Comparison of ENCODE assay signal across 8 cellular contexts in the genomic region with DNA sequence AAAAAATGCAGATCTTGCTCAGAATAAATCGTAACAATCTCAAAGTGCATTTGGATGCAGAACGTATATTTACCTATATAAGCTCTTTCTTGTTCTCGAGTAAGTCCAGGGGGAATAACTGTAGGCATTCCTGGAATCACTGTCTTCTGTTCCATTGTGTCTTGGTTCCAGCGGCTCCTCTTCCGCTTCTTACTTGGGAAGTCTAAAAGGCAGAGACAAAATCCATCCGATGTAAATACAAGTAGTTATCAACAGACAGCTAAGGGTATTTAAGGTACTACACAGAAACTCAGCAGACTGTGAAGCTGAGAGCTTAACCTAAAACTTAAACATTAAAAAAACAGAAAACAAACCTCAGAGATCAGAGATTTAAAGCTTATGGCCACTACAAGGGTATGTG. TPM values are rescaled to one million over a fixed set of nuclear protein-coding genes. Genes with fewer than 3 reads are reported as not detected.
DNase-seq lines count a peak whose midpoint lies in the region; TF ChIP-seq lines count a peak whose summit lies in the region.
"Had no signal": no experiment of that assay in that cellular context is flagged by ENCODE, and none has a peak within 500 bp of the region (broad histone marks: within the 10 kb centered on the region; RNA-seq: fewer than 3 reads in every experiment).

No MANE protein-coding gene starts in this region.

- DNase-seq in H9 (no peak), WERI-Rb-1 (no peak), fibroblast of villous mesenchyme (ENCODE audit: low read depth) (no peak), HK-2 (ENCODE audit: unreplicated experiment) (no peak), NCI-H2171 treated with DMSO at 0.1 percent for 48 hours (lab: John Stamatoyannopoulos, UW) (no peak)
- no peak for DNase-seq in stimulated activated CD4-positive, alpha-beta T cell treated with anti-CD3 and anti-CD28 coated beads, Interleukin-12 subunit alpha, Interleukin-12 subunit beta, amount 100 ng/mL, for 4 hours
- DNase-seq: NCI-H1092 treated with DMSO at 0.1 percent for 48 hours had no signal

- peaks cover 7% of the 10 kb centered on the region for H3K79me1 ChIP-seq in H9 (ENCODE audit: insufficient read depth, low read depth, low read length, poor library complexity, severe bottlenecking)

- peak overlapping the region; percentile 90 to 95 for H3K4me3 Mint-ChIP-seq in H9

- no peaks in the 10 kb centered on the region for H3K27me3 Mint-ChIP-seq in H9 (ENCODE audit: low read depth)

- no peak overlapping the region for H3K23ac ChIP-seq in H9 (ENCODE audit: insufficient read length, low read depth, low read length)

- H3K79me2 ChIP-seq in H9 (ENCODE audit: insufficient read depth, low read length) = peaks cover 26% of the 10 kb centered on the region

- no peak overlapping the region for H2BK5ac ChIP-seq in H9 (ENCODE audit: insufficient read length, low read length)

- no peak overlapping the region for H4K5ac ChIP-seq in H9 (ENCODE audit: insufficient read length, low read depth, low read length)

- H3K9me3 ChIP-seq in H9 (ENCODE audit: control insufficient read depth, low read depth, low read length) = no peaks in the 10 kb centered on the region
- H3K9me3 ChIP-seq in WERI-Rb-1 (ENCODE audit: severe bottlenecking) = no peaks in the 10 kb centered on the region
- no peaks in the 10 kb centered on the region for H3K9me3 ChIP-seq in skeletal muscle satellite cell (replicated peaks; ENCODE audit: low read length)

- no peak overlapping the region for H2BK15ac ChIP-seq in H9 (ENCODE audit: low read depth, low read length)

- peaks cover 56 to 65% (median 62%) of the 10 kb centered on the region in 3 experiments for H3K36me3 Mint-ChIP-seq in H9 (ENCODE audit: insufficient read depth in 1 of 3, low read depth in 3 of 3)

- no peak overlapping the region for H2BK120ac ChIP-seq in H9 (ENCODE audit: low read depth, low read length, poor library complexity, severe bottlenecking)

- H3K4me1 Mint-ChIP-seq in H9 = peaks cover 21 to 35% of the 10 kb centered on the region in 2 experiments

- H3K4me3 ChIP-seq in WERI-Rb-1 (ENCODE audit: low read depth, low read length) (peak overlapping the region; percentile 97), fibroblast of villous mesenchyme (ENCODE audit: low read depth, low read length) (peak overlapping the region; percentile 88), skeletal muscle satellite cell (ENCODE audit: low read length) (peak overlapping the region; percentile 84)

- H3K4ac ChIP-seq in H9 (ENCODE audit: low read depth, low read length) = no peak overlapping the region

- peaks cover under 1% of the 10 kb centered on the region for H4K20me1 ChIP-seq in H9 (ENCODE audit: control insufficient read depth, insufficient read depth, insufficient read length)

- H3K56ac ChIP-seq in H9 (ENCODE audit: insufficient read length, low read depth, low read length) = no peak overlapping the region

- H3K27me3 ChIP-seq in H9 (ENCODE audit: insufficient read depth, low read length) (no peaks in the 10 kb centered on the region), WERI-Rb-1 (ENCODE audit: insufficient read depth, low read depth, severe bottlenecking) (no peaks in the 10 kb centered on the region), skeletal muscle satellite cell (ENCODE audit: control insufficient read depth, insufficient read depth, low read length) (no peaks in the 10 kb centered on the region)

- H3K9me3 Mint-ChIP-seq in H9 = no peaks in the 10 kb centered on the region; a peak in 1 of 5 replicates

- H3T11ph ChIP-seq in H9 (ENCODE audit: low read length) = no peak overlapping the region

- TF ChIP-seq CTCF in H9 (conservative IDR thresholded peaks at IDR 0.05) (no peak), WERI-Rb-1 (IDR thresholded peaks at IDR 0.05; ENCODE audit: low read depth, low read length) (no peak), fibroblast of villous mesenchyme (IDR thresholded peaks at IDR 0.05; ENCODE audit: insufficient read depth, low read depth, low read length) (no peak)

- no peak overlapping the region for H2BK12ac ChIP-seq in H9 (ENCODE audit: insufficient read length, low read depth, low read length)

- H3K4me2 ChIP-seq in H9 (ENCODE audit: insufficient read depth, insufficient read length, low read length) (peak overlapping the region; percentile 81), skeletal muscle satellite cell (ENCODE audit: low read length) (peak overlapping the region; percentile 96)

- H4K8ac ChIP-seq in H9 (replicated peaks; ENCODE audit: insufficient read length, low read depth, low read length) = no peak overlapping the region

- no peak overlapping the region for H2AFZ ChIP-seq in H9 (ENCODE audit: low read length)

- no peak overlapping the region for H3K27ac ChIP-seq in H9 (ENCODE audit: insufficient read length, low read depth, low read length)
- H3K27ac ChIP-seq in WERI-Rb-1 = no peak overlapping the region

- H3K18ac ChIP-seq in H9 (ENCODE audit: insufficient read length, low read depth, low read length) = no peak overlapping the region

- no CpG with 5 or more reads among the region's 6 CpGs for WGBS in H9 (ENCODE audit: extremely low coverage, insufficient read length, low lambda C conversion rate)

- no peak overlapping the region for H2BK20ac ChIP-seq in H9 (ENCODE audit: low read depth, low read length, poor library complexity, severe bottlenecking)

- H3K36me3 ChIP-seq in WERI-Rb-1 = peaks cover 74% of the 10 kb centered on the region
- peaks cover 57% of the 10 kb centered on the region for H3K36me3 ChIP-seq in skeletal muscle satellite cell (ENCODE audit: insufficient read depth, low read length)

- peak overlapping the region in 2 of 3 experiments; percentile 10 to 89; a peak in 2 of 7 replicates for H3K27ac Mint-ChIP-seq in H9

- H3K4me1 ChIP-seq in H9 (ENCODE audit: insufficient read depth, low read length) (no peaks in the 10 kb centered on the region), skeletal muscle satellite cell (ENCODE audit: control insufficient read depth, insufficient read depth, low read length) (peaks cover 15% of the 10 kb centered on the region)

- H3K9ac ChIP-seq in H9 (ENCODE audit: extremely low read depth, insufficient read length, low read length) (no peak overlapping the region), skeletal muscle satellite cell (ENCODE audit: low read depth, low read length) (peak overlapping the region; percentile 97)

- no peak overlapping the region for H2AK5ac ChIP-seq in H9 (ENCODE audit: insufficient read length, low read length)

- H4K91ac ChIP-seq in H9 (ENCODE audit: insufficient read length, low read depth, low read length) = no peak overlapping the region

- H3K23me2 ChIP-seq in H9 (ENCODE audit: insufficient read length, low read depth, low read length, poor library complexity, severe bottlenecking) = no peaks in the 10 kb centered on the region

- H3K14ac ChIP-seq in H9 (ENCODE audit: insufficient read depth, low read length) = no peak overlapping the region

RNA-seq across cellular contexts. Expression of a gene that starts 1.9 kb away (rescaled TPM):
- total RNA-seq in H9 (2021) (514 and 528 TPM in 2 replicates), fibroblast of villous mesenchyme (95.3 and 95.9 TPM in 2 replicates)
- 87.8 and 96.1 TPM in 2 replicates for total RNA-seq in skeletal muscle satellite cell (2012; rRNA removed)

RNA-seq across cellular contexts. Expression of a gene that starts 16.7 kb away (rescaled TPM):
- 3.6 TPM in 2 replicates for total RNA-seq in H9 (2021)
- 0.64 and 1.7 TPM in 2 replicates for total RNA-seq in fibroblast of villous mesenchyme
- total RNA-seq in skeletal muscle satellite cell (2012; rRNA removed) = 0.76 and 0.87 TPM in 2 replicates

RNA-seq across cellular contexts. Expression of a gene that starts 26.6 kb away (rescaled TPM):
- 21.6 and 24.7 TPM in 2 replicates for total RNA-seq in H9 (2021)
- 10.8 and 16.4 TPM in 2 replicates for total RNA-seq in fibroblast of villous mesenchyme
- total RNA-seq in skeletal muscle satellite cell (2012; rRNA removed) = 8.5 and 9.9 TPM in 2 replicates

RNA-seq across cellular contexts. Expression of a gene that starts 32.5 kb away (rescaled TPM):
- 24.0 and 26.9 TPM in 2 replicates for total RNA-seq in H9 (2021)
- 10.3 and 12.5 TPM in 2 replicates for total RNA-seq in fibroblast of villous mesenchyme
- total RNA-seq in skeletal muscle satellite cell (2012; rRNA removed) = 0.25 TPM in 1 of 2 replicates, not detected in the other

RNA-seq across cellular contexts. Expression of a gene that starts 33.9 kb away (rescaled TPM):
- total RNA-seq in H9 (2021) (49.9 and 50.0 TPM in 2 replicates), fibroblast of villous mesenchyme (13.5 and 17.7 TPM in 2 replicates)
- total RNA-seq in skeletal muscle satellite cell (2012; rRNA removed) = 20.0 and 21.4 TPM in 2 replicates
